Comparison of ENCODE assay signal across 1 cellular context in the genomic region with DNA sequence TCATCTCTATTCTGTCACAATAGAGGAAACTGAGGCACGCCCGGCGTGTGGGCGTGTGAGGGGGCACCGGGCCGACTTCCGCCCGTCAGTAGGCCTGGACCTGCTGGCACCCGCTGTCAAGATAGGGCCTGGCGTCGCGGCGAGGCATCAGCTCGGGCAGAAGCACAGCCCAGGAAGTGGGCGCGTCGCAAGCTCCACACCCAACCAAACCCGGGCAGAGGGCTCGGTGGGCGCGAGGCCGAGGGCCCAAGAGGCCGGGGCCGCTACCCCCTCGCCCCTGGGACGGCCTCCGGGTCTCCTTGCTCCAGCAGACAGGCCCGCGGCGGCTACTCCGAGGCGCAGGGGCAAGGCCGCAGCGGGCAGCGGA.
TF ChIP-seq lines count a peak whose summit lies in the region.

No MANE protein-coding gene starts in this region.

TF ChIP-seq in SK-N-SH, 30 proteins besides CTCF, POLR2A, EP300 and RAD21 (continued from another document):
- TF ChIP-seq, protein P1, sequence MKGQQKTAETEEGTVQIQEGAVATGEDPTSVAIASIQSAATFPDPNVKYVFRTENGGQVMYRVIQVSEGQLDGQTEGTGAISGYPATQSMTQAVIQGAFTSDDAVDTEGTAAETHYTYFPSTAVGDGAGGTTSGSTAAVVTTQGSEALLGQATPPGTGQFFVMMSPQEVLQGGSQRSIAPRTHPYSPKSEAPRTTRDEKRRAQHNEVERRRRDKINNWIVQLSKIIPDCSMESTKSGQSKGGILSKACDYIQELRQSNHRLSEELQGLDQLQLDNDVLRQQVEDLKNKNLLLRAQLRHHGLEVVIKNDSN (IDR thresholded peaks at IDR 0.05; ENCODE audit: borderline replicate concordance, low read depth), result no peak
- TF ChIP-seq FOXJ3 (CRISPR knock-in tag; IDR thresholded peaks at IDR 0.05), result no peak
- no peak for TF ChIP-seq RXRA (IDR thresholded peaks at IDR 0.05; ENCODE audit: borderline replicate concordance, low read depth)
- no peak for TF ChIP-seq TEAD4 (IDR thresholded peaks at IDR 0.05; ENCODE audit: borderline replicate concordance, insufficient read depth)
- no peak for TF ChIP-seq CHD2 (IDR thresholded peaks at IDR 0.05; ENCODE audit: low read length, partially characterized antibody)
